ENCODE assay signal across 10 cellular contexts in genomic region chr7:151348970-151349369, GRCh38. TPM values are rescaled to one million over a fixed set of nuclear protein-coding genes. Genes with fewer than 3 reads are reported as not detected.
A peak's percentile ranks its signal among the peaks of the same experiment; 100 is the strongest.
DNase-seq lines count a peak whose midpoint lies in the region; TF ChIP-seq lines count a peak whose summit lies in the region.
"Had no signal": no experiment of that assay in that cellular context is flagged by ENCODE, and none has a peak within 500 bp of the region (broad histone marks: within the 10 kb centered on the region; RNA-seq: fewer than 3 reads in every experiment).

No MANE protein-coding gene starts in this region.

- H3K36me3 Mint-ChIP-seq in activated T-helper 2 cell treated with anti-CD3 and anti-CD28 coated beads, Interferon-gamma antibody, Interleukin-2, Interleukin-4, amounts not matched to agents 10 μg/mL and 5 μg/mL and 100 μg/mL, durations not matched to agents 14 hours and 24 hours and 36 hours (ENCODE audit: low read depth) = peaks cover 52% of the 10 kb centered on the region

- peaks cover 67% of the 10 kb centered on the region for H3K4me1 ChIP-seq in BLaER1
- no peaks in the 10 kb centered on the region for H3K4me1 ChIP-seq in muscle layer of duodenum (ENCODE audit: control insufficient read depth in 1 of 2, insufficient read depth in 2 of 2, low read length in 2 of 2)

- H3K9ac ChIP-seq in BLaER1 = peak overlapping the region; percentile 64

- H3K4me3 Mint-ChIP-seq in activated T-helper 2 cell treated with anti-CD3 and anti-CD28 coated beads, Interferon-gamma antibody, Interleukin-2, Interleukin-4, amounts not matched to agents 10 μg/mL and 5 μg/mL and 100 μg/mL, durations not matched to agents 14 hours and 24 hours and 36 hours (ENCODE audit: low read depth) = peak overlapping the region; percentile 74

- H4K20me1 ChIP-seq in BLaER1 = peaks cover 15% of the 10 kb centered on the region; the same call in 1 of the 2 replicates

- no peak for TF ChIP-seq CTCF in GM06990 (IDR thresholded peaks at IDR 0.05; ENCODE audit: insufficient read depth, low read length, poor library complexity, severe bottlenecking)

- peak overlapping the region; percentile 95 for H3K27ac Mint-ChIP-seq in activated T-helper 2 cell treated with anti-CD3 and anti-CD28 coated beads, Interferon-gamma antibody, Interleukin-2, Interleukin-4, amounts not matched to agents 10 μg/mL and 5 μg/mL and 100 μg/mL, durations not matched to agents 14 hours and 24 hours and 36 hours

- peaks cover 39% of the 10 kb centered on the region for H3K4me1 Mint-ChIP-seq in activated T-helper 2 cell treated with anti-CD3 and anti-CD28 coated beads, Interferon-gamma antibody, Interleukin-2, Interleukin-4, amounts not matched to agents 10 μg/mL and 5 μg/mL and 100 μg/mL, durations not matched to agents 14 hours and 24 hours and 36 hours (ENCODE audit: low read depth)

- peak; percentile 16 for DNase-seq in GM06990 (ENCODE audit: extremely low read depth, insufficient read length)
- DNase-seq in activated T-helper 2 cell treated with anti-CD3 and anti-CD28 coated beads, Interferon-gamma antibody, Interleukin-2, Interleukin-4, amounts not matched to agents 10 μg/mL and 5 μg/mL and 100 μg/mL, durations not matched to agents 14 hours and 24 hours and 36 hours (ENCODE audit: low spot score) = no peak
- DNase-seq in GF-D8 (lab: John Stamatoyannopoulos, UW) = no peak
- DNase-seq in C1 segment of cervical spinal cord (lab: John Stamatoyannopoulos, UW) = no peak
- no peak for DNase-seq in islet precursor cell
- DNase-seq in stimulated activated CD8-positive, alpha-beta memory T cell treated with anti-CD3 and anti-CD28 coated beads, Interleukin-4, amount 100 ng/mL, for 48 hours = no peak
- DNase-seq: NCI-H1930 had no signal

- H3K4me2 ChIP-seq in BLaER1 = peak overlapping the region; percentile 88

- no peaks in the 10 kb centered on the region for H3K27me3 ChIP-seq in BLaER1
- no peaks in the 10 kb centered on the region for H3K27me3 ChIP-seq in GM06990 (replicated peaks; ENCODE audit: control insufficient read depth, insufficient read depth, low read length)
- H3K27me3 ChIP-seq in muscle layer of duodenum (ENCODE audit: low read depth, low read length) = no peaks in the 10 kb centered on the region

- H3K27me3 Mint-ChIP-seq in activated T-helper 2 cell treated with anti-CD3 and anti-CD28 coated beads, Interferon-gamma antibody, Interleukin-2, Interleukin-4, amounts not matched to agents 10 μg/mL and 5 μg/mL and 100 μg/mL, durations not matched to agents 14 hours and 24 hours and 36 hours (ENCODE audit: low read depth) = no peaks in the 10 kb centered on the region

- peaks cover 50% of the 10 kb centered on the region for H3K36me3 ChIP-seq in BLaER1
- H3K36me3 ChIP-seq in GM06990 (ENCODE audit: control insufficient read depth, insufficient read depth, low read length) = peaks cover 12% of the 10 kb centered on the region
- H3K36me3 ChIP-seq in muscle layer of duodenum (ENCODE audit: control insufficient read depth in 1 of 2, insufficient read depth in 2 of 2, low read length in 2 of 2) = peaks cover 44 to 46% of the 10 kb centered on the region in 2 donors

- no peaks in the 10 kb centered on the region for H3K9me3 Mint-ChIP-seq in activated T-helper 2 cell treated with anti-CD3 and anti-CD28 coated beads, Interferon-gamma antibody, Interleukin-2, Interleukin-4, amounts not matched to agents 10 μg/mL and 5 μg/mL and 100 μg/mL, durations not matched to agents 14 hours and 24 hours and 36 hours

- H3K27ac ChIP-seq in BLaER1 = peak overlapping the region; percentile 71
- H3K27ac ChIP-seq in muscle layer of duodenum (ENCODE audit: low read length) = peak overlapping the region; percentile 89
- H3K27ac ChIP-seq: C4-2B had no signal

- intact Hi-C loops in activated T-helper 2 cell treated with anti-CD3 and anti-CD28 coated beads, Interferon-gamma antibody, Interleukin-2, Interleukin-4, amounts not matched to agents 10 μg/mL and 5 μg/mL and 100 μg/mL, durations not matched to agents 14 hours and 24 hours and 36 hours (cut with micrococcal nuclease) = no loop called here

- peak overlapping the region; percentile 65 for H3K4me3 ChIP-seq in BLaER1
- H3K4me3 ChIP-seq in GM06990 (replicated peaks; ENCODE audit: low read depth, low read length) = no peak overlapping the region
- no peak overlapping the region for H3K4me3 ChIP-seq in muscle layer of duodenum (ENCODE audit: low read depth in 1 of 2, low read length in 2 of 2)

- H3K9me3 ChIP-seq in BLaER1 = no peaks in the 10 kb centered on the region
- no peaks in the 10 kb centered on the region for H3K9me3 ChIP-seq in muscle layer of duodenum (ENCODE audit: control insufficient read depth in 1 of 2, low read length in 2 of 2)

RNA-seq across cellular contexts. Expression of gene NUB1, which starts 7.4 kb away (rescaled TPM):
- total RNA-seq in activated T-helper 2 cell treated with anti-CD3 and anti-CD28 coated beads, Interferon-gamma antibody, Interleukin-2, Interleukin-4, amounts not matched to agents 10 μg/mL and 5 μg/mL and 100 μg/mL, durations not matched to agents 14 hours and 24 hours and 36 hours = 49.2 and 57.0 TPM in 2 replicates
